Comparison of ENCODE assay signal across 14 cellular contexts in the genomic region with DNA sequence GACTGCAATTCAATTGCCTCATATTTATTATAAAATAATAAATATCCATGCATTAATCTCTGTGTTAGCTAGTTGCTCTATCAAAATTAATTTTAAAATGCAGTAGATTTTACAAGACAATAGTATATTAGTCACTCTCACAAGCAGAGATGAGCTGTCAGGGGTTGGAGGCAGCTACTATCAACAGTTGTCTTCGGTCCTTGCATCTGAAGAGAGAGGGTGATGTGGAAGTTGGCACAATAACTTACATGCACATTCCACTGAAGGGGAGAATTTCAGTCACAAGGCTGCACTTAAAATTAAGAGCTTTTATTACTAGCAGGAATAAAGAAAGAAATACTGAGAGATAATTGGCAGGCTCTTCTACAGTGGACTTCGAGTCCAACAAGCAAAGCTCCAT.
DNase-seq lines count a peak whose midpoint lies in the region; TF ChIP-seq lines count a peak whose summit lies in the region.
"Had no signal": no experiment of that assay in that cellular context is flagged by ENCODE, and none has a peak within 500 bp of the region (broad histone marks: within the 10 kb centered on the region; RNA-seq: fewer than 3 reads in every experiment).

No MANE protein-coding gene starts in this region.

- no peaks in the 10 kb centered on the region for H3K36me3 ChIP-seq in uterus
- H3K36me3 ChIP-seq in breast epithelium, result no peaks in the 10 kb centered on the region

- H3K27ac ChIP-seq in uterus (peak overlapping the region; percentile 40 to 44), breast epithelium (no peak overlapping the region)

- intact Hi-C loops in uterus (cut with DNase I; ENCODE audit: low total_unique reads), result no loop called here
- intact Hi-C loops in breast epithelium (cut with DNase I; ENCODE audit: low total_unique reads), result no loop called here

- H3K4me1 ChIP-seq in uterus, result no peaks in the 10 kb centered on the region
- no peaks in the 10 kb centered on the region for H3K4me1 ChIP-seq in breast epithelium

- TF ChIP-seq CTCF in cardiac fibroblast (IDR thresholded peaks at IDR 0.05; ENCODE audit: low read depth, low read length), result no peak
- no peak for TF ChIP-seq CTCF in foreskin fibroblast (IDR thresholded peaks at IDR 0.05; ENCODE audit: low read depth, low read length)
- TF ChIP-seq CTCF in uterus (IDR thresholded peaks at IDR 0.05), result no peak
- TF ChIP-seq CTCF in breast epithelium (IDR thresholded peaks at IDR 0.05), result no peak

- H3K9me3 ChIP-seq in uterus, result no peaks in the 10 kb centered on the region
- no peaks in the 10 kb centered on the region for H3K9me3 ChIP-seq in breast epithelium

- H3K27me3 ChIP-seq in uterus (no peaks in the 10 kb centered on the region), breast epithelium (no peaks in the 10 kb centered on the region)

- TF ChIP-seq POLR2A in uterus (IDR thresholded peaks at IDR 0.05) (no peak), breast epithelium (IDR thresholded peaks at IDR 0.05) (no peak), erythroblast (IDR thresholded peaks at IDR 0.05; ENCODE audit: low read length) (no peak)

- DNase-seq in HCEC 1CT, result peak; percentile 10
- peak; percentile 21 to 59 for DNase-seq in cardiac fibroblast (ENCODE audit: low read depth in 2 of 2)
- peak; percentile 48 to 62 for DNase-seq in foreskin fibroblast
- DNase-seq in uterus, result no peak
- no peak for DNase-seq in breast epithelium (ENCODE audit: low spot score in 2 of 2)
- DNase-seq in NCI-H748 treated with DMSO at 0.1 percent for 48 hours (lab: John Stamatoyannopoulos, UW), result no peak
- no peak for DNase-seq in erythroblast (lab: John Stamatoyannopoulos, UW)
- DNase-seq: C1 segment of cervical spinal cord, NCI-H1105 treated with DMSO at 0.1 percent for 48 hours, NCI-H1694, NCI-H510A treated with DMSO at 0.1 percent for 48 hours, NCI-H82, OCI-M1, Right ventricle myocardium superior had no signal

- H3K4me3 ChIP-seq in cardiac fibroblast (replicated peaks in 1 of 2; ENCODE audit: low read depth in 2 of 2, low read length in 2 of 2) (no peak overlapping the region), foreskin fibroblast (ENCODE audit: low read depth in 1 of 2, low read length in 2 of 2) (no peak overlapping the region), uterus (no peak overlapping the region), breast epithelium (no peak overlapping the region)

Comparison
In these comparisons a context has a peak if more than half of its experiments do, and no peak if none do; other contexts are left out.
1. DNase-seq: peak in HCEC 1CT (single experiment), cardiac fibroblast (2 of 2) and foreskin fibroblast (2 of 2); none in uterus (0 of 2), breast epithelium (0 of 2), NCI-H748 treated with DMSO at 0.1 percent for 48 hours (single experiment) and erythroblast (0 of 2).
2. H3K27ac ChIP-seq: peak in uterus (2 of 2); none in breast epithelium (0 of 2).